ENCODE assay signal across 12 cellular contexts in the genomic region with DNA sequence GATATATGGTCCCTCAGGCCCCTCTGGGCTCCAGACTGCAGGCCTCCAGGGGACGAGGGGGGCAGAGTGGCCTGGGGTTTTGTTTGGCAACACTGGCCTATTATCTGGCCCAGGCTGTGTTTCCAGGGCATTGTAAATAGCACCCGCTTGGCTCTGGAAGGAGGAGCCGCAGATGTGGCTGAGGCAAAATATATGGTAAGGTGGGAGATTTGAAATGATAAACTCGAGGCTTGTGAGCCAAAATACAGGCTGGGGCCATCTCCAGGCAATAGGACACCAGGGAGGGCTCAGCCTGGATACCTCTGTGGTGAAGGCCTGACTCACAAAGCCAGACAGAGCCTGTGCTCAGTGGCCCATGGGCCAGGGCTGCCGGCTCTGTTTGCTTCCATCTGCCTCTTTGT. TPM values are rescaled to one million over a fixed set of nuclear protein-coding genes. Genes with fewer than 3 reads are reported as not detected.
DNase-seq lines count a peak whose midpoint lies in the region; ATAC-seq, FAIRE-seq and TF ChIP-seq lines count a peak whose summit lies in the region.
"Had no signal": no experiment of that assay in that cellular context is flagged by ENCODE, and none has a peak within 500 bp of the region (broad histone marks: within the 10 kb centered on the region; RNA-seq: fewer than 3 reads in every experiment).

No MANE protein-coding gene starts in this region.

- H3K4me1 ChIP-seq in adipocyte (ENCODE audit: control insufficient read depth, insufficient read depth, low read length), result peaks cover 51% of the 10 kb centered on the region
- no peaks in the 10 kb centered on the region for H3K4me1 ChIP-seq in mucosa of descending colon (ENCODE audit: low read depth)

- H3K4me3 Mint-ChIP-seq in stimulated activated effector memory CD8-positive, alpha-beta T cell treated with anti-CD3 and anti-CD28 coated beads, Interleukin-12 subunit alpha, Interleukin-12 subunit beta, amount 100 ng/mL, for 72 hours, result no peak overlapping the region

- no peak for TF ChIP-seq CTCF in mucosa of descending colon (IDR thresholded peaks at IDR 0.05)

- no peaks in the 10 kb centered on the region for H3K9me3 Mint-ChIP-seq in stimulated activated effector memory CD8-positive, alpha-beta T cell treated with anti-CD3 and anti-CD28 coated beads, Interleukin-12 subunit alpha, Interleukin-12 subunit beta, amount 100 ng/mL, for 72 hours

- H3K27ac Mint-ChIP-seq in stimulated activated effector memory CD8-positive, alpha-beta T cell treated with anti-CD3 and anti-CD28 coated beads, Interleukin-12 subunit alpha, Interleukin-12 subunit beta, amount 100 ng/mL, for 72 hours, result no peak overlapping the region

- intact Hi-C loops in mucosa of descending colon (cut with DNase I, micrococcal nuclease), result no loop called here

- no peak for FAIRE-seq in urothelium cell line (lab: Jason Lieb, UNC)
- FAIRE-seq: endothelial cell of umbilical vein had no signal

- peak overlapping the region; percentile 24 for H3K9ac ChIP-seq in adipocyte (ENCODE audit: low read length)

- no peak overlapping the region for H3K4me3 ChIP-seq in adipocyte (ENCODE audit: low read length)
- H3K4me3 ChIP-seq in mucosa of descending colon, result no peak overlapping the region

- H3K9me3 ChIP-seq in adipocyte (ENCODE audit: control insufficient read depth, low read length), result no peaks in the 10 kb centered on the region
- no peaks in the 10 kb centered on the region for H3K9me3 ChIP-seq in mucosa of descending colon

- ATAC-seq in stimulated activated effector memory CD8-positive, alpha-beta T cell treated with anti-CD3 and anti-CD28 coated beads, Interleukin-12 subunit alpha, Interleukin-12 subunit beta, amount 100 ng/mL, for 72 hours, result peak; percentile 39
- ATAC-seq in HG02885 (IDR thresholded peaks at IDR 0.05; ENCODE audit: poor library complexity, unreplicated experiment) (no peak), mucosa of descending colon (no peak)
- ATAC-seq: PC-3 had no signal

- H3K27me3 ChIP-seq in adipocyte (replicated peaks; ENCODE audit: control insufficient read depth, insufficient read depth, low read length), result no peaks in the 10 kb centered on the region

- no peaks in the 10 kb centered on the region for H3K4me1 Mint-ChIP-seq in stimulated activated effector memory CD8-positive, alpha-beta T cell treated with anti-CD3 and anti-CD28 coated beads, Interleukin-12 subunit alpha, Interleukin-12 subunit beta, amount 100 ng/mL, for 72 hours

- no peaks in the 10 kb centered on the region for H3K36me3 ChIP-seq in adipocyte (ENCODE audit: control insufficient read depth, insufficient read depth, low read length, severe bottlenecking)
- no peaks in the 10 kb centered on the region for H3K36me3 ChIP-seq in mucosa of descending colon (ENCODE audit: low read depth)

- H3K36me3 Mint-ChIP-seq in stimulated activated effector memory CD8-positive, alpha-beta T cell treated with anti-CD3 and anti-CD28 coated beads, Interleukin-12 subunit alpha, Interleukin-12 subunit beta, amount 100 ng/mL, for 72 hours, result no peaks in the 10 kb centered on the region

- DNase-seq in HCEC 1CT, result peak; percentile 33
- peak; percentile 60 for DNase-seq in adipocyte (ENCODE audit: low read depth)
- DNase-seq in kidney tubule cell (ENCODE audit: low spot score), result peak; percentile 90
- DNase-seq in stimulated activated effector memory CD8-positive, alpha-beta T cell treated with anti-CD3 and anti-CD28 coated beads, Interleukin-12 subunit alpha, Interleukin-12 subunit beta, amount 100 ng/mL, for 72 hours (ENCODE audit: low spot score in 2 of 2), result no peak
- DNase-seq in cerebellar cortex (ENCODE audit: low spot score), result no peak
- DNase-seq in mucosa of descending colon, result no peak
- no peak for DNase-seq in urothelium cell line (ENCODE audit: low spot score)
- DNase-seq: activated CD4-positive, CD25-positive, alpha-beta regulatory T cell treated with anti-CD3 and anti-CD28 coated beads, Interleukin-2, amount 50 U/mL, for 72 hours; GDM1; PC-3 had no signal

RNA-seq across cellular contexts. Expression of a gene that starts 14.0 kb away (rescaled TPM):
- 10 to 100 TPM; 13.7 to 64.3 (median 16.7) TPM for total RNA-seq in mucosa of descending colon

RNA-seq across cellular contexts. Expression of a gene that starts 46.0 kb away (rescaled TPM):
- total RNA-seq in mucosa of descending colon, result 1,000 to 10,000 TPM in 1 of 3 donors, 100 to 1,000 TPM in 2; 150 to 1,587 (median 214) TPM

Comparison
In these comparisons a context has a peak if more than half of its experiments do, and no peak if none do; other contexts are left out.
1. DNase-seq: peak in HCEC 1CT (single experiment), adipocyte (single experiment) and kidney tubule cell (single experiment); none in stimulated activated effector memory CD8-positive, alpha-beta T cell treated with anti-CD3 and anti-CD28 coated beads, Interleukin-12 subunit alpha, Interleukin-12 subunit beta, amount 100 ng/mL, for 72 hours (0 of 2), cerebellar cortex (single experiment), mucosa of descending colon (0 of 3) and urothelium cell line (single experiment).